Comparison of ENCODE assay signal across 1 cellular context in the genomic region with DNA sequence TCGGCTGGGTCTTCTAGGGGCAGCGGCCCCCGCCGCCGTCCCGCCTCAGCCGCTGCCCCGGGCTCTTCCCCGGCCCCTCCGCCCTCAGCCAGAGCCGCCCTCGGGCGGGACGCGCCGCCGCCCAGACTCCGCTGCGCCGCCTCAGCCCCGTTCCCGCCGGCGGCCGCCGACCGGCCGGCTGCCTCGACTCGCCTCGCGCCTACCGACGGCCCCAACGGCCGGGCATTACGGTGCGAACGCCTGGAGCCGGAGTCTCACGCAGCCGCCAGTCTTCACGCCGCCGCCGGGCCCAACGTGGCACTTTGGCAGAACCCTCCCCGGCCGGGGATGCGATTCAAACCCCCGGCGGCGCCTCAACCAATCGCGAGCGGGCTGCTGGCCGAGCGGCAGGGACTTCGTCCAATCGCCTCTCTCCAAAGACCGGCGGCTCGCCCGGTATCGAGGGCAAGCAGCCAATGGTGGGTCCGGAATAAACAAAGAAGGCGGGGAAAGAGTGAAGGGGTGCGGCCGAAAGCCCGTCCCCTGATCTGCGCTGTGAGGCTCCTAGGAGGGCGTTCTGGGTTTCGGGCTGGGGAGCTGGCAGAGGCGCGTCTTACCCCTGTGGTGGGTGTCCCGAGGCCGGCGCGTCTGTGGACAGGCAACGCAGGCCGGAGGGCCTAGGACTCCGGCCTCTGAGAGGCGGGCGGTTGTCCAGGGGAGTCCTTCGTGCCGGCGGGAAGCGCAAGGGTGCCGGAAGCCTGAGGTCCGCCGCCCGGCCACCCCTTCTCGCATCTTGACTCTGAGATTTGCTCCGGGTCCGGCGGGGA.
TF ChIP-seq lines count a peak whose summit lies in the region.

TSS of gene CDR2 (minus strand) at position 309 of the 806 bp plus-strand sequence. CDS start 310 bp downstream, outside the sequence.

TF ChIP-seq in HepG2, 621 proteins besides CTCF, POLR2A, EP300 and RAD21 (continued from another document):
- TF ChIP-seq NFYB (CRISPR knock-in tag; IDR thresholded peaks at IDR 0.05) = peak; percentile 99
- TF ChIP-seq PRDM4 (CRISPR knock-in tag; IDR thresholded peaks at IDR 0.05; ENCODE audit: borderline replicate concordance) = no peak
- TF ChIP-seq GFI1 (CRISPR knock-in tag; IDR thresholded peaks at IDR 0.05; ENCODE audit: borderline replicate concordance) = peak; percentile 90
- TF ChIP-seq ZXDC (CRISPR knock-in tag; IDR thresholded peaks at IDR 0.05) = 0 out of 2 replicates have a peak, but pooled peaks have one; percentile 39
- TF ChIP-seq, protein P1, sequence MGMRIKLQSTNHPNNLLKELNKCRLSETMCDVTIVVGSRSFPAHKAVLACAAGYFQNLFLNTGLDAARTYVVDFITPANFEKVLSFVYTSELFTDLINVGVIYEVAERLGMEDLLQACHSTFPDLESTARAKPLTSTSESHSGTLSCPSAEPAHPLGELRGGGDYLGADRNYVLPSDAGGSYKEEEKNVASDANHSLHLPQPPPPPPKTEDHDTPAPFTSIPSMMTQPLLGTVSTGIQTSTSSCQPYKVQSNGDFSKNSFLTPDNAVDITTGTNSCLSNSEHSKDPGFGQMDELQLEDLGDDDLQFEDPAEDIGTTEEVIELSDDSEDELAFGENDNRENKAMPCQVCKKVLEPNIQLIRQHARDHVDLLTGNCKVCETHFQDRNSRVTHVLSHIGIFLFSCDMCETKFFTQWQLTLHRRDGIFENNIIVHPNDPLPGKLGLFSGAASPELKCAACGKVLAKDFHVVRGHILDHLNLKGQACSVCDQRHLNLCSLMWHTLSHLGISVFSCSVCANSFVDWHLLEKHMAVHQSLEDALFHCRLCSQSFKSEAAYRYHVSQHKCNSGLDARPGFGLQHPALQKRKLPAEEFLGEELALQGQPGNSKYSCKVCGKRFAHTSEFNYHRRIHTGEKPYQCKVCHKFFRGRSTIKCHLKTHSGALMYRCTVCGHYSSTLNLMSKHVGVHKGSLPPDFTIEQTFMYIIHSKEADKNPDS (CRISPR knock-in tag; IDR thresholded peaks at IDR 0.05) = no peak
- no peak for TF ChIP-seq SMARCC2 (IDR thresholded peaks at IDR 0.05)
- peak; percentile 61; the same call in 1 of the 2 replicates for TF ChIP-seq MAZ (IDR thresholded peaks at IDR 0.05; ENCODE audit: borderline replicate concordance, low read depth, low read length)
- TF ChIP-seq MAZ (CRISPR knock-in tag; IDR thresholded peaks at IDR 0.05; ENCODE audit: low read depth) = peak; percentile 79; the same call in 1 of the 2 replicates
- no peak; the same call in 1 of the 2 replicates for TF ChIP-seq IRX3 (CRISPR knock-in tag; IDR thresholded peaks at IDR 0.05; ENCODE audit: borderline replicate concordance, low read depth)
- TF ChIP-seq FOXK1 (CRISPR knock-in tag; IDR thresholded peaks at IDR 0.05; ENCODE audit: borderline replicate concordance, low read depth) = peak; percentile 71
- TF ChIP-seq SRSF1 (optimal IDR thresholded peaks at IDR 0.05; ENCODE audit: low read depth, low read length) = peak; percentile 92
- TF ChIP-seq, protein P2, sequence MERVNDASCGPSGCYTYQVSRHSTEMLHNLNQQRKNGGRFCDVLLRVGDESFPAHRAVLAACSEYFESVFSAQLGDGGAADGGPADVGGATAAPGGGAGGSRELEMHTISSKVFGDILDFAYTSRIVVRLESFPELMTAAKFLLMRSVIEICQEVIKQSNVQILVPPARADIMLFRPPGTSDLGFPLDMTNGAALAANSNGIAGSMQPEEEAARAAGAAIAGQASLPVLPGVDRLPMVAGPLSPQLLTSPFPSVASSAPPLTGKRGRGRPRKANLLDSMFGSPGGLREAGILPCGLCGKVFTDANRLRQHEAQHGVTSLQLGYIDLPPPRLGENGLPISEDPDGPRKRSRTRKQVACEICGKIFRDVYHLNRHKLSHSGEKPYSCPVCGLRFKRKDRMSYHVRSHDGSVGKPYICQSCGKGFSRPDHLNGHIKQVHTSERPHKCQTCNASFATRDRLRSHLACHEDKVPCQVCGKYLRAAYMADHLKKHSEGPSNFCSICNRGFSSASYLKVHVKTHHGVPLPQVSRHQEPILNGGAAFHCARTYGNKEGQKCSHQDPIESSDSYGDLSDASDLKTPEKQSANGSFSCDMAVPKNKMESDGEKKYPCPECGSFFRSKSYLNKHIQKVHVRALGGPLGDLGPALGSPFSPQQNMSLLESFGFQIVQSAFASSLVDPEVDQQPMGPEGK (CRISPR knock-in tag; IDR thresholded peaks at IDR 0.05) = peak; percentile 52; the same call in 1 of the 2 replicates
- TF ChIP-seq ZNF883 (CRISPR knock-in tag; IDR thresholded peaks at IDR 0.05; ENCODE audit: not compliant biosample characterization) = peak; percentile 88
- TF ChIP-seq TRAFD1 (CRISPR knock-in tag; IDR thresholded peaks at IDR 0.05; ENCODE audit: borderline replicate concordance) = 0 out of 2 replicates have a peak, but pooled peaks have one; percentile 23
- TF ChIP-seq MAFF (IDR thresholded peaks at IDR 0.05; ENCODE audit: low read depth, low read length) = no peak
- peak; percentile 44; the same call in 1 of the 2 replicates for TF ChIP-seq ZNF652 (CRISPR knock-in tag; IDR thresholded peaks at IDR 0.05; ENCODE audit: borderline replicate concordance, low read depth)
- peak; percentile 81; the same call in 1 of the 2 replicates for TF ChIP-seq ZNF761 (CRISPR knock-in tag; conservative IDR thresholded peaks at IDR 0.05)
- no peak for TF ChIP-seq ZNF446 (CRISPR knock-in tag; IDR thresholded peaks at IDR 0.05)
- no peak for TF ChIP-seq ZMAT5 (CRISPR knock-in tag; IDR thresholded peaks at IDR 0.05; ENCODE audit: borderline replicate concordance, low read depth)
- no peak for TF ChIP-seq ZNF670 (CRISPR knock-in tag; IDR thresholded peaks at IDR 0.05; ENCODE audit: borderline replicate concordance)
- no peak for TF ChIP-seq ZFP82 (CRISPR knock-in tag; IDR thresholded peaks at IDR 0.05; ENCODE audit: borderline replicate concordance)
- TF ChIP-seq ZFP1 (CRISPR knock-in tag; IDR thresholded peaks at IDR 0.05) = peak; percentile 53; the same call in 1 of the 2 replicates
